In genomic region chrX:153922932-153923857, GRCh38 we compare ENCODE assay signal across 1 cellular context.
TF ChIP-seq lines count a peak whose summit lies in the region.

No MANE protein-coding gene starts in this region.

TF ChIP-seq in GM23338, 12 proteins besides CTCF, POLR2A, EP300 and RAD21:
- TF ChIP-seq ZNF462 (CRISPR knock-in tag; IDR thresholded peaks at IDR 0.05) (no peak), ZNF114 (CRISPR knock-in tag; IDR thresholded peaks at IDR 0.05) (no peak), ZNF331 (CRISPR knock-in tag; IDR thresholded peaks at IDR 0.05; ENCODE audit: low read depth) (no peak), CREB1 (CRISPR knock-in tag; IDR thresholded peaks at IDR 0.05; ENCODE audit: low read depth) (no peak), ETS1 (IDR thresholded peaks at IDR 0.05) (no peak)
